14 cellular contexts compared by ENCODE assay signal in genomic region chr11:105080358-105080757, GRCh38. TPM values are rescaled to one million over a fixed set of nuclear protein-coding genes. Genes with fewer than 3 reads are reported as not detected.
A peak's percentile ranks its signal among the peaks of the same experiment; 100 is the strongest.
DNase-seq lines count a peak whose midpoint lies in the region; ATAC-seq, FAIRE-seq and TF ChIP-seq lines count a peak whose summit lies in the region.
"Not testable (repeated sequence)": the region's sequence is repeated elsewhere in the genome, so short reads cannot be mapped to it uniquely, and the experiment has no call there.
"Had no signal": no experiment of that assay in that cellular context is flagged by ENCODE, and none has a peak within 500 bp of the region (broad histone marks: within the 10 kb centered on the region; RNA-seq: fewer than 3 reads in every experiment).

No MANE protein-coding gene starts in this region.

- BruUV-seq in K562 (replicated peaks; lab: Mats Ljungman, UMichigan): not testable (repeated sequence)

- not testable (repeated sequence) for TF ChIP-seq CTCF in AG10803 (conservative IDR thresholded peaks at IDR 0.05; ENCODE audit: low read length); K562 (IDR thresholded peaks at IDR 0.05 in 2 of 3, conservative IDR thresholded peaks at IDR 0.05 in 1 of 3; ENCODE audit: insufficient read depth in 2 of 3, low read depth in 1 of 3, low read length in 3 of 3); fibroblast of lung (conservative IDR thresholded peaks at IDR 0.05 in 1 of 2, IDR thresholded peaks at IDR 0.05 in 1 of 2; ENCODE audit: low read depth in 1 of 2, low read length in 2 of 2)

- H3K4me2 ChIP-seq in GM23248 (ENCODE audit: unreplicated experiment): peak overlapping the region; percentile 58
- H3K4me2 ChIP-seq in K562 (ENCODE audit: insufficient read depth, low read length); fibroblast of lung (ENCODE audit: extremely low read depth, insufficient read depth, low read length); mesenchymal stem cell (ENCODE audit: low read length, poor library complexity, severe bottlenecking): not testable (repeated sequence)

- CTCF ChIA-PET in K562 (lab: Yijun Ruan, JAX; ENCODE audit: low intra/inter-chr PET ratio): not testable (repeated sequence)

- peak overlapping the region; percentile 55 for H2AFZ ChIP-seq in GM23248
- not testable (repeated sequence) for H2AFZ ChIP-seq in K562 (ENCODE audit: low read depth, low read length); mesenchymal stem cell (ENCODE audit: low read depth, low read length)
- peak overlapping the region; percentile 6 for H2AFZ ChIP-seq in fibroblast of lung (ENCODE audit: low read length)

- not testable (repeated sequence) for H3K4me1 ChIP-seq in GM23248 (ENCODE audit: insufficient read depth); K562 (replicated peaks in 1 of 2; ENCODE audit: control insufficient read depth in 2 of 2, insufficient read depth in 2 of 2, low read length in 2 of 2); fibroblast of lung (ENCODE audit: control insufficient read depth, extremely low read depth, insufficient read depth, low read length); mesenchymal stem cell (ENCODE audit: control insufficient read depth, insufficient read depth, low read depth, low read length)

- H2BK15ac ChIP-seq in mesenchymal stem cell (ENCODE audit: low read depth, poor library complexity, severe bottlenecking): not testable (repeated sequence)

- not testable (repeated sequence) for H3K9ac ChIP-seq in GM23248; SK-N-MC (ENCODE audit: insufficient read length); K562 (ENCODE audit: insufficient read depth in 1 of 2, low read depth in 2 of 2, low read length in 2 of 2); fibroblast of lung (ENCODE audit: insufficient read depth, low read length); mesenchymal stem cell (ENCODE audit: low read length)

- H4K8ac ChIP-seq in mesenchymal stem cell (ENCODE audit: low read length): not testable (repeated sequence)

- not testable (repeated sequence) for H3K4ac ChIP-seq in mesenchymal stem cell (ENCODE audit: low read depth in 1 of 2, low read length in 2 of 2)

- intact Hi-C loops in K562 (cut with micrococcal nuclease); left ventricle myocardium superior (cut with micrococcal nuclease); sciatic nerve (cut with DNase I): not testable (repeated sequence)

- H3K9me2 ChIP-seq in GM23248 (ENCODE audit: insufficient read depth): not testable (repeated sequence)

- H2AK5ac ChIP-seq in mesenchymal stem cell (ENCODE audit: low read length, severe bottlenecking): not testable (repeated sequence)

- peak; percentile 46 for FAIRE-seq in K562 (lab: Jason Lieb, UNC)

- DNase-seq in AG10803 (ENCODE audit: low read depth) (peak; percentile 15), fibroblast of lung (ENCODE audit: low read depth in 2 of 2) (peak in 1 of 2 donors; percentile 12), mesenchymal stem cell (peak; percentile 24)
- DNase-seq in GM23248; SK-N-MC (ENCODE audit: low read depth, low spot score); K562 (ENCODE audit: extremely low read depth in 1 of 4, low spot score in 3 of 4); left ventricle myocardium superior; sciatic nerve (ENCODE audit: low spot score): not testable (repeated sequence)

- H3K9me3 ChIP-seq in GM23248 (ENCODE audit: low read depth); SK-N-MC (ENCODE audit: low read depth, low read length); K562 (replicated peaks; ENCODE audit: control insufficient read depth, insufficient read depth, low read depth, low read length); fibroblast of lung (ENCODE audit: control insufficient read depth, insufficient read depth, low read depth, low read length); mesenchymal stem cell (ENCODE audit: control insufficient read depth, low read length): not testable (repeated sequence)

- POLR2A ChIA-PET in K562 (lab: Yijun Ruan, JAX): not testable (repeated sequence)

- not testable (repeated sequence) for H3K36me3 ChIP-seq in GM23248 (ENCODE audit: low read depth); SK-N-MC (ENCODE audit: insufficient read depth, low read length); K562 (ENCODE audit: control insufficient read depth, insufficient read depth, low read length); fibroblast of lung (ENCODE audit: control insufficient read depth, insufficient read depth, low read length); mesenchymal stem cell (ENCODE audit: control insufficient read depth in 1 of 2, insufficient read depth in 2 of 2, low read depth in 1 of 2, low read length in 2 of 2)

- not testable (repeated sequence) for H3K23ac ChIP-seq in mesenchymal stem cell (ENCODE audit: low read length in 2 of 2)

- WGBS in GM23248 (ENCODE audit: low coverage in 1 of 2, low lambda C conversion rate in 2 of 2, missing lambda C conversion rate in 2 of 2), 2 experiments: 18 to 28% methylated on average over 2 of the region's 2 CpGs
- WGBS in K562 (ENCODE audit: insufficient coverage, low coverage, missing lambda C conversion rate): 0% methylated on average over 2 of the region's 2 CpGs
- WGBS in mesenchymal stem cell: 30% methylated on average over 1 of the region's 2 CpGs

- not testable (repeated sequence) for H2BK12ac ChIP-seq in mesenchymal stem cell (ENCODE audit: low read length in 2 of 2)

- H3K27me3 ChIP-seq in GM23248 (replicated peaks; ENCODE audit: insufficient read depth); K562 (ENCODE audit: control insufficient read depth in 2 of 2, insufficient read depth in 2 of 2, low read length in 2 of 2); fibroblast of lung (ENCODE audit: control insufficient read depth, insufficient read depth, low read length); mesenchymal stem cell (ENCODE audit: control insufficient read depth in 1 of 2, insufficient read depth in 1 of 2, low read length in 2 of 2): not testable (repeated sequence)

- not testable (repeated sequence) for H3K14ac ChIP-seq in mesenchymal stem cell (ENCODE audit: low read length in 2 of 2)

- H3K79me1 ChIP-seq in mesenchymal stem cell (replicated peaks; ENCODE audit: low read length, poor library complexity, severe bottlenecking): not testable (repeated sequence)

- in situ Hi-C loops in GM23248 (cut with MboI); K562 (cut with MboI): not testable (repeated sequence)

- H4K91ac ChIP-seq in mesenchymal stem cell (ENCODE audit: low read length): not testable (repeated sequence)

- not testable (repeated sequence) for H3F3A ChIP-seq in GM23248 (ENCODE audit: insufficient read depth)

- not testable (repeated sequence) for H3K18ac ChIP-seq in mesenchymal stem cell (ENCODE audit: low read depth in 1 of 2, low read length in 2 of 2)

- H3K79me2 ChIP-seq in GM23248 (ENCODE audit: insufficient read depth); K562 (ENCODE audit: control insufficient read depth, insufficient read depth, low read length); fibroblast of lung (ENCODE audit: control insufficient read depth, insufficient read depth, low read length): not testable (repeated sequence)

- TF ChIP-seq POLR2A in K562 (conservative IDR thresholded peaks at IDR 0.05): not testable (repeated sequence)

- not testable (repeated sequence) for TF ChIP-seq RAD21 in K562 (CRISPR knock-in tag; conservative IDR thresholded peaks at IDR 0.05 in 1 of 2, IDR thresholded peaks at IDR 0.05 in 1 of 2)

- H2BK120ac ChIP-seq in mesenchymal stem cell (ENCODE audit: low read depth, low read length): not testable (repeated sequence)

- H3K27ac ChIP-seq in GM23248; SK-N-MC; K562 (ENCODE audit: extremely low read depth, low read depth, low read length); fibroblast of lung (ENCODE audit: insufficient read depth, low read length); mesenchymal stem cell (ENCODE audit: low read length, poor library complexity, severe bottlenecking): not testable (repeated sequence)

- H4K20me1 ChIP-seq in GM23248 (ENCODE audit: insufficient read depth); K562 (replicated peaks; ENCODE audit: control insufficient read depth, insufficient read depth, low read length); fibroblast of lung (ENCODE audit: control insufficient read depth, extremely low read depth, insufficient read depth, low read length): not testable (repeated sequence)

- H3K4me3 ChIP-seq in AG10803 (ENCODE audit: low read length); GM23248; K562; fibroblast of lung (replicated peaks in 1 of 4; ENCODE audit: control extremely low read depth in 1 of 4, insufficient read depth in 1 of 4, low read depth in 3 of 4, low read length in 4 of 4); mesenchymal stem cell (ENCODE audit: insufficient read depth in 1 of 2, low read depth in 1 of 2, low read length in 2 of 2): not testable (repeated sequence)
- H3K4me3 ChIP-seq in SK-N-MC: peak overlapping the region; percentile 18; the same call in 1 of the 2 replicates

- not testable (repeated sequence) for H2BK5ac ChIP-seq in mesenchymal stem cell (ENCODE audit: low read depth, low read length, poor library complexity, severe bottlenecking)

- not testable (repeated sequence) for TF ChIP-seq EP300 in K562 (IDR thresholded peaks at IDR 0.05; ENCODE audit: low read length)

- H3K9me1 ChIP-seq in K562 (ENCODE audit: control insufficient read depth, insufficient read depth, low read length): not testable (repeated sequence)

- not testable (repeated sequence) for ATAC-seq in K562
- peak; percentile 35 for ATAC-seq in left ventricle myocardium superior
- ATAC-seq in sciatic nerve: peak; percentile 30

RNA-seq across cellular contexts. Expression of gene CARD16, which starts 35.2 kb away (rescaled TPM):
- not detected in 2 replicates for total RNA-seq in GM23248 (2014; rRNA removed; shearing (Covaris generic))
- polyA plus RNA-seq in GM23248 (2016; fragmentation: Nextera tagmentation; extraction: Ambion mirVana) (not detected in 2 replicates), K562 (2011; rRNA removed) (not detected in 2 replicates), K562 (2014; fragmentation: Illumina TruSeq; extraction: Trizol) (not detected in 2 replicates), K562 (2014; fragmentation: Nextera tagmentation; extraction: Ambion mirVana) (not detected), K562 (2014; rRNA removed) (not detected in 2 replicates), fibroblast of lung (97.2 and 114 TPM in 2 replicates)
- total RNA-seq in K562 (2011; cell fraction: chromatin; rRNA removed; ENCODE audit: low replicate concordance): not detected in 2 replicates
- not detected in 2 replicates for total RNA-seq in K562 (2011; cell fraction: nucleolus; rRNA removed)
- total RNA-seq in K562 (2011; cell fraction: nucleoplasm; rRNA removed): not detected in 2 replicates
- total RNA-seq in K562 (2014; rRNA removed) (not detected in 2 replicates), K562 (2014; rRNA removed; fragmentation: Illumina TruSeq; extraction: Trizol) (not detected in 2 replicates), K562 (2015; rRNA removed; fragmentation: Illumina TruSeq; extraction: Trizol) (not detected in 2 replicates), K562 (2021) (0.31 TPM in 1 of 2 replicates, not detected in the other), fibroblast of lung (102 and 143 TPM in 2 replicates), left ventricle myocardium superior (10.9 TPM), sciatic nerve (40.4 TPM)
- not detected in 2 replicates for polyA plus RNA-seq in K562 (2011; cell fraction: cytosol; rRNA removed)
- not detected in 2 replicates for polyA plus RNA-seq in K562 (2011; cell fraction: nucleus; rRNA removed)
- polyA plus RNA-seq in K562 (2012): not detected in 2 replicates
- not detected in 2 replicates for polyA minus RNA-seq in K562 (2011; rRNA and poly(A)+ RNA removed)
- not detected in 2 replicates for polyA minus RNA-seq in K562 (2011; cell fraction: cytosol; rRNA and poly(A)+ RNA removed)
- not detected in 2 replicates for polyA minus RNA-seq in K562 (2011; cell fraction: nucleus; rRNA and poly(A)+ RNA removed)
- polyA plus RNA-seq in fibroblast of lung (2012): 99.5 and 123 TPM in 2 replicates
- polyA minus RNA-seq in fibroblast of lung (ENCODE audit: low replicate concordance): 4.7 and 12.8 TPM in 2 replicates
- 509 TPM for polyA plus RNA-seq in mesenchymal stem cell (2013, experiment 1 of 2)
- 497 TPM for polyA plus RNA-seq in mesenchymal stem cell (2013, experiment 2 of 2)
- total RNA-seq: H9, HepG2, PC-3 had no signal

RNA-seq across cellular contexts. Expression of gene CASP1, which starts 45.4 kb away (rescaled TPM):
- total RNA-seq in GM23248 (2014; rRNA removed; shearing (Covaris generic)): 2.7 and 5.7 TPM in 2 replicates
- polyA plus RNA-seq in GM23248 (2016; fragmentation: Nextera tagmentation; extraction: Ambion mirVana) (9.7 and 9.9 TPM in 2 replicates), K562 (2011; rRNA removed) (not detected in 2 replicates), K562 (2014; fragmentation: Illumina TruSeq; extraction: Trizol) (not detected in 2 replicates), K562 (2014; fragmentation: Nextera tagmentation; extraction: Ambion mirVana) (not detected), K562 (2014; rRNA removed) (not detected in 2 replicates), fibroblast of lung (45.4 and 49.9 TPM in 2 replicates)
- total RNA-seq in K562 (2011; cell fraction: chromatin; rRNA removed; ENCODE audit: low replicate concordance): not detected in 2 replicates
- total RNA-seq in K562 (2011; cell fraction: nucleolus; rRNA removed): not detected in 2 replicates
- total RNA-seq in K562 (2011; cell fraction: nucleoplasm; rRNA removed): not detected in 2 replicates
- total RNA-seq in K562 (2014; rRNA removed) (not detected in 2 replicates), K562 (2014; rRNA removed; fragmentation: Illumina TruSeq; extraction: Trizol) (not detected in 2 replicates), K562 (2015; rRNA removed; fragmentation: Illumina TruSeq; extraction: Trizol) (not detected in 2 replicates), K562 (2021) (not detected in 2 replicates), fibroblast of lung (82.2 and 115 TPM in 2 replicates), left ventricle myocardium superior (11.3 TPM), sciatic nerve (31.9 TPM)
- polyA plus RNA-seq in K562 (2011; cell fraction: cytosol; rRNA removed): not detected in 2 replicates
- polyA plus RNA-seq in K562 (2011; cell fraction: nucleus; rRNA removed): not detected in 2 replicates
- not detected in 2 replicates for polyA plus RNA-seq in K562 (2012)
- not detected in 2 replicates for polyA minus RNA-seq in K562 (2011; rRNA and poly(A)+ RNA removed)
- not detected in 2 replicates for polyA minus RNA-seq in K562 (2011; cell fraction: cytosol; rRNA and poly(A)+ RNA removed)
- polyA minus RNA-seq in K562 (2011; cell fraction: nucleus; rRNA and poly(A)+ RNA removed): not detected in 2 replicates
- 64.7 and 80.9 TPM in 2 replicates for polyA plus RNA-seq in fibroblast of lung (2012)
- polyA minus RNA-seq in fibroblast of lung (ENCODE audit: low replicate concordance): 2.5 and 4.5 TPM in 2 replicates
- polyA plus RNA-seq in mesenchymal stem cell (2013, experiment 1 of 2): 324 TPM
- 338 TPM for polyA plus RNA-seq in mesenchymal stem cell (2013, experiment 2 of 2)
- total RNA-seq: H9 had no signal

RNA-seq across cellular contexts. Expression of gene CASP5, which starts 57.4 kb away (rescaled TPM):
- not detected in 2 replicates for total RNA-seq in GM23248 (2014; rRNA removed; shearing (Covaris generic))
- polyA plus RNA-seq in GM23248 (2016; fragmentation: Nextera tagmentation; extraction: Ambion mirVana): not detected in 2 replicates
- total RNA-seq in K562 (2011; cell fraction: chromatin; rRNA removed; ENCODE audit: low replicate concordance): not detected in 2 replicates
- not detected in 2 replicates for total RNA-seq in K562 (2011; cell fraction: nucleolus; rRNA removed)
- total RNA-seq in K562 (2011; cell fraction: nucleoplasm; rRNA removed): not detected in 2 replicates
- not detected in 2 replicates for total RNA-seq in K562 (2014; rRNA removed)
- total RNA-seq in K562 (2014; rRNA removed; fragmentation: Illumina TruSeq; extraction: Trizol): not detected in 2 replicates
- total RNA-seq in K562 (2015; rRNA removed; fragmentation: Illumina TruSeq; extraction: Trizol): not detected in 2 replicates
- total RNA-seq in K562 (2021): not detected in 2 replicates
- not detected in 2 replicates for polyA plus RNA-seq in K562 (2011; rRNA removed)
- not detected in 2 replicates for polyA plus RNA-seq in K562 (2011; cell fraction: cytosol; rRNA removed)
- not detected in 2 replicates for polyA plus RNA-seq in K562 (2011; cell fraction: nucleus; rRNA removed)
- polyA plus RNA-seq in K562 (2012): not detected in 2 replicates
- polyA plus RNA-seq in K562 (2014; fragmentation: Illumina TruSeq; extraction: Trizol): not detected in 2 replicates
- polyA plus RNA-seq in K562 (2014; fragmentation: Nextera tagmentation; extraction: Ambion mirVana): not detected
- polyA plus RNA-seq in K562 (2014; rRNA removed): not detected in 2 replicates
- polyA minus RNA-seq in K562 (2011; rRNA and poly(A)+ RNA removed): not detected in 2 replicates
- not detected in 2 replicates for polyA minus RNA-seq in K562 (2011; cell fraction: cytosol; rRNA and poly(A)+ RNA removed)
- not detected in 2 replicates for polyA minus RNA-seq in K562 (2011; cell fraction: nucleus; rRNA and poly(A)+ RNA removed)
- 0.17 and 0.26 TPM in 2 replicates for total RNA-seq in fibroblast of lung
- polyA plus RNA-seq in fibroblast of lung: not detected in 2 replicates
- polyA plus RNA-seq in fibroblast of lung (2012): not detected in 2 replicates
- polyA minus RNA-seq in fibroblast of lung (ENCODE audit: low replicate concordance): not detected in 2 replicates
- not detected for total RNA-seq in left ventricle myocardium superior
- polyA plus RNA-seq in mesenchymal stem cell (2013, experiment 1 of 2): 0.55 TPM
- 0.66 TPM for polyA plus RNA-seq in mesenchymal stem cell (2013, experiment 2 of 2)
- 0.76 TPM for total RNA-seq in sciatic nerve
- total RNA-seq: A172; Calu3; CD4-positive, alpha-beta T cell; H9; HepG2; PC-3 had no signal
- polyA plus RNA-seq: HepG2 had no signal

RNA-seq across cellular contexts. Expression of gene CARD18, which starts 59.2 kb away (rescaled TPM):
- total RNA-seq in GM23248 (2014; rRNA removed; shearing (Covaris generic)): not detected in 2 replicates
- polyA plus RNA-seq in GM23248 (2016; fragmentation: Nextera tagmentation; extraction: Ambion mirVana) (not detected in 2 replicates), K562 (2011; rRNA removed) (2.4 and 3.1 TPM in 2 replicates), K562 (2014; fragmentation: Illumina TruSeq; extraction: Trizol) (1.5 and 1.6 TPM in 2 replicates), K562 (2014; fragmentation: Nextera tagmentation; extraction: Ambion mirVana) (1 to 10 TPM; 1.5 to 1.9 TPM), K562 (2014; rRNA removed) (2.9 TPM in 2 replicates), fibroblast of lung (not detected in 2 replicates)
- 17.4 and 23.8 TPM in 2 replicates for total RNA-seq in K562 (2011; cell fraction: chromatin; rRNA removed; ENCODE audit: low replicate concordance)
- total RNA-seq in K562 (2011; cell fraction: nucleolus; rRNA removed): 17.2 and 19.9 TPM in 2 replicates
- total RNA-seq in K562 (2011; cell fraction: nucleoplasm; rRNA removed): 22.5 and 28.1 TPM in 2 replicates
- total RNA-seq in K562 (2014; rRNA removed) (3.5 and 4.9 TPM in 2 replicates), K562 (2014; rRNA removed; fragmentation: Illumina TruSeq; extraction: Trizol) (3.0 and 4.2 TPM in 2 replicates), K562 (2015; rRNA removed; fragmentation: Illumina TruSeq; extraction: Trizol) (4.3 and 4.7 TPM in 2 replicates), K562 (2021) (3.2 and 3.5 TPM in 2 replicates), fibroblast of lung (not detected in 2 replicates), left ventricle myocardium superior (0.72 TPM), sciatic nerve (not detected)
- polyA plus RNA-seq in K562 (2011; cell fraction: cytosol; rRNA removed): 1.6 and 2.2 TPM in 2 replicates
- 7.2 and 7.7 TPM in 2 replicates for polyA plus RNA-seq in K562 (2011; cell fraction: nucleus; rRNA removed)
- polyA plus RNA-seq in K562 (2012): 1.7 and 2.7 TPM in 2 replicates
- 9.5 and 10.6 TPM in 2 replicates for polyA minus RNA-seq in K562 (2011; rRNA and poly(A)+ RNA removed)
- polyA minus RNA-seq in K562 (2011; cell fraction: cytosol; rRNA and poly(A)+ RNA removed): 2.1 and 4.2 TPM in 2 replicates
- 43.3 and 44.3 TPM in 2 replicates for polyA minus RNA-seq in K562 (2011; cell fraction: nucleus; rRNA and poly(A)+ RNA removed)
- not detected in 2 replicates for polyA plus RNA-seq in fibroblast of lung (2012)
- not detected in 2 replicates for polyA minus RNA-seq in fibroblast of lung (ENCODE audit: low replicate concordance)
- polyA plus RNA-seq in mesenchymal stem cell (2013, experiment 1 of 2): not detected
- polyA plus RNA-seq in mesenchymal stem cell (2013, experiment 2 of 2): not detected
- total RNA-seq: A172; Calu3; CD4-positive, alpha-beta T cell; H9; HepG2; PC-3 had no signal
- polyA plus RNA-seq: HepG2 had no signal
